1 cellular context compared by ENCODE assay signal in genomic region chr1:93615201-93616150, GRCh38.
A peak's percentile ranks its signal among the peaks of the same experiment; 100 is the strongest.
TF ChIP-seq lines count a peak whose summit lies in the region.

No MANE protein-coding gene starts in this region.

TF ChIP-seq in HepG2, 621 proteins besides CTCF, POLR2A, EP300 and RAD21 (continued from another document and continues in another):
- TF ChIP-seq ZNF574 (CRISPR knock-in tag; IDR thresholded peaks at IDR 0.05) (no peak; the same call in 1 of the 2 replicates), ATAD3A (CRISPR knock-in tag; IDR thresholded peaks at IDR 0.05) (no peak), SIN3A (IDR thresholded peaks at IDR 0.05; ENCODE audit: borderline replicate concordance, low read depth, low read length) (no peak), ZSCAN29 (CRISPR knock-in tag; conservative IDR thresholded peaks at IDR 0.05) (no peak), ATF6 (CRISPR knock-in tag; conservative IDR thresholded peaks at IDR 0.05) (no peak), HDAC1 (CRISPR knock-in tag; IDR thresholded peaks at IDR 0.05) (peak; percentile 76), ZIK1 (CRISPR knock-in tag; IDR thresholded peaks at IDR 0.05; ENCODE audit: borderline replicate concordance, low read depth) (peak; percentile 2; the same call in 1 of the 2 replicates), NR2F6 (IDR thresholded peaks at IDR 0.05) (peak; percentile 48), NR2F6 (CRISPR knock-in tag; IDR thresholded peaks at IDR 0.05) (peak; percentile 67), CCAR2 (optimal IDR thresholded peaks at IDR 0.05; ENCODE audit: low read depth, low read length) (no peak), ZNF556 (CRISPR knock-in tag; IDR thresholded peaks at IDR 0.05; ENCODE audit: borderline replicate concordance) (no peak), HDAC2 (CRISPR knock-in tag; IDR thresholded peaks at IDR 0.05) (peak; percentile 52; the same call in 1 of the 2 replicates), ZNF841 (CRISPR knock-in tag; IDR thresholded peaks at IDR 0.05; ENCODE audit: borderline replicate concordance) (no peak), ZNF432 (CRISPR knock-in tag; IDR thresholded peaks at IDR 0.05; ENCODE audit: borderline replicate concordance) (no peak), IKZF4 (CRISPR knock-in tag; IDR thresholded peaks at IDR 0.05; ENCODE audit: borderline replicate concordance, low read depth, not compliant biosample characterization) (peak; percentile 36), ZNF775 (CRISPR knock-in tag; IDR thresholded peaks at IDR 0.05; ENCODE audit: borderline replicate concordance) (no peak), RBM39 (IDR thresholded peaks at IDR 0.05; ENCODE audit: low read depth, low read length, poor library complexity, severe bottlenecking) (no peak), CBFB (CRISPR knock-in tag; IDR thresholded peaks at IDR 0.05) (no peak), SPEN (CRISPR knock-in tag; IDR thresholded peaks at IDR 0.05; ENCODE audit: low read depth) (peak; percentile 79), NFAT5 (CRISPR knock-in tag; IDR thresholded peaks at IDR 0.05) (0 out of 2 replicates have a peak, but pooled peaks have one; percentile 31), ZBTB7B (CRISPR knock-in tag; IDR thresholded peaks at IDR 0.05) (no peak), KAT8 (CRISPR knock-in tag; IDR thresholded peaks at IDR 0.05) (0 out of 2 replicates have a peak, but pooled peaks have one; percentile 31), ZNF550 (CRISPR knock-in tag; IDR thresholded peaks at IDR 0.05; ENCODE audit: borderline replicate concordance) (no peak), CEBPG (CRISPR knock-in tag; IDR thresholded peaks at IDR 0.05) (peak; percentile 10), ZFYVE20 (CRISPR knock-in tag; IDR thresholded peaks at IDR 0.05; ENCODE audit: borderline replicate concordance, low read depth) (no peak), ZNF329 (CRISPR knock-in tag; IDR thresholded peaks at IDR 0.05; ENCODE audit: low read depth) (no peak), SKI (IDR thresholded peaks at IDR 0.05; ENCODE audit: partially characterized antibody) (no peak), ZBTB10 (CRISPR knock-in tag; IDR thresholded peaks at IDR 0.05; ENCODE audit: borderline replicate concordance) (no peak), ZBTB33 (CRISPR knock-in tag; IDR thresholded peaks at IDR 0.05) (no peak; the same call in 1 of the 2 replicates), NR2C2 (CRISPR knock-in tag; IDR thresholded peaks at IDR 0.05; ENCODE audit: borderline replicate concordance) (peak; percentile 94), ZNF318 (CRISPR knock-in tag; IDR thresholded peaks at IDR 0.05) (no peak), NR2F1 (CRISPR knock-in tag; IDR thresholded peaks at IDR 0.05) (peak; percentile 44 to 52; a peak in 1 of 4 replicates), ZNF768 (CRISPR knock-in tag; IDR thresholded peaks at IDR 0.05) (no peak)
